Comparison of ENCODE assay signal across 12 cellular contexts in the genomic region with DNA sequence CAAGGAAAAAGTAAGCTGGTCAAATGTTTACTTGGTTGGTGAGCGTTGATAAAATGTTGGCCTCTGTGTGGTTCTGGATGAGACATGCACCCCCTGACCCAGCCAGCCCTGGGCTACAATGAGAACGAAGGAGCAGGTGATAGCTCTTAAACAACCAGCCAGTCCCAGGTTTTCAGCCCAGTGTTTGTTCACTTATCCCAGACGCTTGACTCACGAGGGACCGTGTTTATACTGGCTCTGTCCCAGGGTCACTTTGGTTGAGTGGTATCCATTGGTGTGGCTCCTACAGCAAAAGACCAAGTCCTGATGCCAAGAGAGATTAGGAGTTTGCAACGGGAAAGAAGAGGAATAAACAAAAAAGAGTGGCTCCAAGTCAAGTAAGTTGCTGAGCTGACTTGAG.
DNase-seq lines count a peak whose midpoint lies in the region; ATAC-seq and TF ChIP-seq lines count a peak whose summit lies in the region.
"Had no signal": no experiment of that assay in that cellular context is flagged by ENCODE, and none has a peak within 500 bp of the region (broad histone marks: within the 10 kb centered on the region; RNA-seq: fewer than 3 reads in every experiment).

No MANE protein-coding gene starts in this region.

- H3K27me3 Mint-ChIP-seq in CD4-positive, alpha-beta memory T cell: no peaks in the 10 kb centered on the region

- POLR2A ChIA-PET in CD4-positive, alpha-beta memory T cell (lab: Charles Lee; ENCODE audit: partially characterized antibody): no interaction called here

- peaks cover 26 to 69% of the 10 kb centered on the region in 2 donors for H3K4me1 ChIP-seq in thoracic aorta (ENCODE audit: control insufficient read depth in 1 of 2, low read depth in 2 of 2)
- no peaks in the 10 kb centered on the region for H3K4me1 ChIP-seq in CD4-positive, alpha-beta memory T cell (ENCODE audit: insufficient read depth, low read length)
- H3K4me1 ChIP-seq: transverse colon had no signal

- CTCF ChIA-PET in CD4-positive, alpha-beta memory T cell (lab: Charles Lee; ENCODE audit: partially characterized antibody): interaction anchor here (1.4 kb wide), 1 partner anchor 9 kb away, joined by 4 read pairs; no protein-coding TSS in a partner anchor

- H3K27ac Mint-ChIP-seq in CD4-positive, alpha-beta memory T cell: no peak overlapping the region
- H3K27ac Mint-ChIP-seq: activated naive CD4-positive, alpha-beta T cell treated with anti-CD3 and anti-CD28 coated beads, Interleukin-2, amount 50 U/mL, for 72 hours; immature natural killer cell had no signal

- DNase-seq in NCI-H2081 (lab: John Stamatoyannopoulos, UW): peak; percentile 15 to 51
- DNase-seq in NCI-H2081 treated with DMSO at 0.1 percent for 48 hours (lab: John Stamatoyannopoulos, UW): no peak
- DNase-seq in T1000 (lab: John Stamatoyannopoulos, UW): peak; percentile 24
- peak; percentile 74 for DNase-seq in glomerular visceral epithelial cell (ENCODE audit: extremely low spot score)
- DNase-seq in thoracic aorta (ENCODE audit: low spot score): peak; percentile 89
- DNase-seq in CD4-positive, alpha-beta memory T cell: no peak
- DNase-seq: immature natural killer cell, NCI-H345, transverse colon had no signal

- ATAC-seq in thoracic aorta (ENCODE audit: insufficient number of reproducible peaks, low FRiP score, low read depth): peak; percentile 52
- ATAC-seq in GM21717 (IDR thresholded peaks at IDR 0.05; ENCODE audit: unreplicated experiment): no peak
- no peak for ATAC-seq in HG02981 (IDR thresholded peaks at IDR 0.05; ENCODE audit: unreplicated experiment)
- ATAC-seq: activated naive CD4-positive, alpha-beta T cell treated with anti-CD3 and anti-CD28 coated beads, Interleukin-2, amount 50 U/mL, for 72 hours had no signal

- H3K27ac ChIP-seq in thoracic aorta: peak overlapping the region; percentile 94 to 95
- H3K27ac ChIP-seq in CD4-positive, alpha-beta memory T cell (ENCODE audit: low read depth, low read length): no peak overlapping the region
- H3K27ac ChIP-seq: transverse colon had no signal

- H3K4me1 Mint-ChIP-seq in CD4-positive, alpha-beta memory T cell: no peaks in the 10 kb centered on the region
- H3K4me1 Mint-ChIP-seq: immature natural killer cell had no signal

- H3K4me3 Mint-ChIP-seq in CD4-positive, alpha-beta memory T cell: no peak overlapping the region
- H3K4me3 Mint-ChIP-seq: immature natural killer cell had no signal

- no peak for TF ChIP-seq CTCF in thoracic aorta (IDR thresholded peaks at IDR 0.05)

- H3K36me3 ChIP-seq in thoracic aorta: no peaks in the 10 kb centered on the region
- H3K36me3 ChIP-seq in CD4-positive, alpha-beta memory T cell (ENCODE audit: insufficient read depth, low read length): no peaks in the 10 kb centered on the region
- H3K36me3 ChIP-seq: transverse colon had no signal

- peak overlapping the region; percentile 24 for H3K4me3 ChIP-seq in thoracic aorta
- no peak overlapping the region for H3K4me3 ChIP-seq in CD4-positive, alpha-beta memory T cell (ENCODE audit: low read length in 2 of 2)
- H3K4me3 ChIP-seq: transverse colon had no signal

- H3K9me3 Mint-ChIP-seq in CD4-positive, alpha-beta memory T cell: peaks cover 0 to 3% (median 0%) of the 10 kb centered on the region in 8 donors
- H3K9me3 Mint-ChIP-seq: immature natural killer cell had no signal

- H3K9me3 ChIP-seq in thoracic aorta: no peaks in the 10 kb centered on the region
- no peaks in the 10 kb centered on the region for H3K9me3 ChIP-seq in CD4-positive, alpha-beta memory T cell (ENCODE audit: control insufficient read depth in 1 of 2, low read length in 2 of 2)
- H3K9me3 ChIP-seq: transverse colon had no signal

- intact Hi-C loops in CD4-positive, alpha-beta memory T cell (cut with micrococcal nuclease): no loop called here

- H3K27me3 ChIP-seq in thoracic aorta (replicated peaks; ENCODE audit: insufficient read depth): no peaks in the 10 kb centered on the region
- no peaks in the 10 kb centered on the region for H3K27me3 ChIP-seq in CD4-positive, alpha-beta memory T cell (ENCODE audit: insufficient read depth, low read length)

- no peaks in the 10 kb centered on the region for H3K36me3 Mint-ChIP-seq in CD4-positive, alpha-beta memory T cell
- H3K36me3 Mint-ChIP-seq: immature natural killer cell had no signal

Comparison
In these comparisons a context has a peak if more than half of its experiments do, and no peak if none do; other contexts are left out.
1. DNase-seq: peak in NCI-H2081 (2 of 2), T1000 (single experiment), glomerular visceral epithelial cell (single experiment) and thoracic aorta (single experiment); none in NCI-H2081 treated with DMSO at 0.1 percent for 48 hours (single experiment) and CD4-positive, alpha-beta memory T cell (0 of 5).